ENCODE assay signal across 8 cellular contexts in the genomic region with DNA sequence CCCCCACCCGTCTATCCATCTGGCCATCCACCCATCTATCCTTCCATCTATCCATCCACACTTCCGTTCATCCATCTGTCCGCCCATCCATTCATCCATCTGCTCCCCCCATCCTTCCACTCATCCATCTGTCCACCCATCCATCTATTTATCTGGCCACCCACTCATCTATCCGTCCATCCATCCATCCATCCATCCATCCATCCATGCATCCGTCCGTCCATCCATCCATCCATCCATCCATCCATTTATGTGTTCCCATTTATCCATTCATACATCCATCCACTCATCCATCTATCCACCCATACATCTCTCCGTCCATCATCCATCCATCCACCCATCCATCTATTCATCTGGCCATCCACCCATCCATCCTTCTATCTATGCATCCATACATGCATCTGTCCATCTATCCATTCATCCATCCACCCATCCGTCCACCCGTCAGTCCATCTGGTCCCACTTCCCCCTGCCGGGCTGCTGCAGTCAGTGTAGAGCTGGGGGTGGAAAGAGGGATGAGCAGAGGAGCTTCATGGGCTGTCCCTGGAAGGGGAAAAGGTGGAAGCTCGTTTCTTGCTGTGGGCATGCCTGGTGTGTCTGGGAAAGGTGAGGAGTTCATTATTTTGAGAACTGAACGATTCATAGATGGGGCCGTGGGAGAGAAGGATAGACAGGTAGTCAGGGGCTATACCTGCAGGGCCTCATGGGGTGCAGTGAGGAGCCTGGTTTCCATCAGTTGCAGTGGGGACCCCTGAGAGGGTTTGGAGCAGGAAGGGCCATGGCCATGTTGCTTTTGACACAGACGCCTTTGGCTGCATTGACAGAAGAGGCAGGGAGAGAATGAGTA. TPM values are rescaled to one million over a fixed set of nuclear protein-coding genes. Genes with fewer than 3 reads are reported as not detected.
DNase-seq lines count a peak whose midpoint lies in the region; ATAC-seq, FAIRE-seq and TF ChIP-seq lines count a peak whose summit lies in the region.

No MANE protein-coding gene starts in this region.

- H3K4me3 ChIP-seq in cardiac muscle cell (peak overlapping the region; percentile 53), mesodermal cell (ENCODE audit: extremely low read depth, insufficient read depth, low read length, poor library complexity, severe bottlenecking) (peak overlapping the region; percentile 69)

- DNase-seq in cardiac muscle cell (ENCODE audit: low read depth in 1 of 2, low spot score in 1 of 2), result no peak
- no peak for DNase-seq in cardiac septum (ENCODE audit: low spot score)
- DNase-seq in MCF 10A (ENCODE audit: unreplicated experiment), result no peak
- no peak for DNase-seq in urothelium cell line (ENCODE audit: low spot score)
- no peak for DNase-seq in AG20443 (ENCODE audit: low spot score)

- POLR2A ChIA-PET in MCF 10A (lab: Yijun Ruan, JAX), result interaction anchor here (0.7 to 1.7 kb wide), 5 partner anchors 8 to 634 kb away, joined by 3 to 7 read pairs (median 6); partner anchors contain the start of genes CATSPERD, LONP1, RPL36 and SAFB

- H3K4me3 Mint-ChIP-seq in MCF 10A (ENCODE audit: unreplicated experiment), result peak overlapping the region; percentile 76

- H3K27ac Mint-ChIP-seq in MCF 10A (ENCODE audit: low read depth, unreplicated experiment), result peak overlapping the region; percentile 32

- peak; percentile 40 for FAIRE-seq in urothelium cell line (lab: Jason Lieb, UNC)

- H3K27me3 ChIP-seq in cardiac muscle cell, result no peaks in the 10 kb centered on the region

- intact Hi-C loops in cardiac septum (cut with DNase I), result loop anchor here (5.0 kb wide), 1 partner anchor 111 kb away; the partner anchor contains the start of gene DUS3L
- intact Hi-C loops in MCF 10A (cut with micrococcal nuclease), result no loop called here

- H3K9me3 Mint-ChIP-seq in MCF 10A (ENCODE audit: unreplicated experiment), result no peaks in the 10 kb centered on the region

- no peaks in the 10 kb centered on the region for H3K36me3 ChIP-seq in cardiac muscle cell
- H3K36me3 ChIP-seq in mesodermal cell (ENCODE audit: control insufficient read depth, insufficient read depth, low read length), result peaks cover 8% of the 10 kb centered on the region

- H3K4me1 ChIP-seq in cardiac muscle cell (ENCODE audit: low read depth), result peaks cover 5% of the 10 kb centered on the region
- no peaks in the 10 kb centered on the region for H3K4me1 ChIP-seq in mesodermal cell (ENCODE audit: control insufficient read depth, insufficient read depth, low read length, poor library complexity, severe bottlenecking)

- TF ChIP-seq CTCF in cardiac muscle cell (IDR thresholded peaks at IDR 0.05; ENCODE audit: low read depth, low read length) (no peak), MCF 10A (IDR thresholded peaks at IDR 0.05; ENCODE audit: unreplicated experiment) (no peak)

- no peaks in the 10 kb centered on the region for H3K36me3 Mint-ChIP-seq in MCF 10A (ENCODE audit: insufficient read depth, unreplicated experiment)

- peaks cover 26% of the 10 kb centered on the region for H3K4me1 Mint-ChIP-seq in MCF 10A (ENCODE audit: insufficient read depth, unreplicated experiment)

- ATAC-seq in HG03342 (IDR thresholded peaks at IDR 0.05; ENCODE audit: unreplicated experiment) (no peak), GM19452 (IDR thresholded peaks at IDR 0.05; ENCODE audit: unreplicated experiment) (no peak)

- CTCF ChIA-PET in MCF 10A (lab: Yijun Ruan, JAX), result no interaction called here

- H3K27ac ChIP-seq in cardiac muscle cell, result no peak overlapping the region
- no peak overlapping the region for H3K27ac ChIP-seq in mesodermal cell (ENCODE audit: low read depth, low read length, severe bottlenecking)

- no peaks in the 10 kb centered on the region for H3K9me3 ChIP-seq in cardiac muscle cell (ENCODE audit: low read depth)
- no peaks in the 10 kb centered on the region for H3K9me3 ChIP-seq in mesodermal cell (ENCODE audit: control insufficient read depth, low read length)

- no TSS peak for BruUV-seq in MCF 10A (replicated peaks; lab: Mats Ljungman, UMichigan)

- 89 to 91% methylated on average over 11 to 14 of the region's 14 CpGs for WGBS in mesodermal cell (ENCODE audit: insufficient coverage in 2 of 2), 2 experiments

- no peaks in the 10 kb centered on the region for H3K27me3 Mint-ChIP-seq in MCF 10A (ENCODE audit: insufficient read depth, unreplicated experiment)

RNA-seq across cellular contexts. Expression of gene HSD11B1L, which starts 0.8 kb away (rescaled TPM):
- total RNA-seq in cardiac muscle cell, result 62.5 and 80.5 TPM in 2 replicates
- polyA plus RNA-seq in cardiac muscle cell, result 60.1 and 61.9 TPM in 2 replicates
- total RNA-seq in cardiac septum, result 4.3 TPM
- 4.1 and 5.5 TPM in 2 replicates for total RNA-seq in MCF 10A (2022)
- 28.3 TPM for polyA plus RNA-seq in mesodermal cell (2013, experiment 1 of 2)
- 23.2 TPM for polyA plus RNA-seq in mesodermal cell (2013, experiment 2 of 2)

RNA-seq across cellular contexts. Expression of gene MICOS13, which starts 1.4 kb away (rescaled TPM):
- total RNA-seq in cardiac muscle cell, result 59.1 and 90.7 TPM in 2 replicates
- 134 and 173 TPM in 2 replicates for polyA plus RNA-seq in cardiac muscle cell
- total RNA-seq in cardiac septum, result 143 TPM
- 51.5 and 73.0 TPM in 2 replicates for total RNA-seq in MCF 10A (2022)
- polyA plus RNA-seq in mesodermal cell (2013, experiment 1 of 2), result 32.5 TPM
- polyA plus RNA-seq in mesodermal cell (2013, experiment 2 of 2), result 27.0 TPM

RNA-seq across cellular contexts. Expression of gene RPL36, which starts 8.4 kb away (rescaled TPM):
- 829 and 1,053 TPM in 2 replicates for total RNA-seq in cardiac muscle cell
- polyA plus RNA-seq in cardiac muscle cell, result 982 and 1,206 TPM in 2 replicates
- 337 TPM for total RNA-seq in cardiac septum
- 1,569 and 1,807 TPM in 2 replicates for total RNA-seq in MCF 10A (2022)
- polyA plus RNA-seq in mesodermal cell (2013, experiment 1 of 2), result 928 TPM
- polyA plus RNA-seq in mesodermal cell (2013, experiment 2 of 2), result 834 TPM

RNA-seq across cellular contexts. Expression of gene LONP1, which starts 38.3 kb away (rescaled TPM):
- total RNA-seq in cardiac muscle cell (125 and 151 TPM in 2 replicates), cardiac septum (70.8 TPM), MCF 10A (2022) (219 and 254 TPM in 2 replicates)
- polyA plus RNA-seq in cardiac muscle cell, result 110 TPM in 2 replicates
- 57.1 TPM for polyA plus RNA-seq in mesodermal cell (2013, experiment 1 of 2)
- polyA plus RNA-seq in mesodermal cell (2013, experiment 2 of 2), result 50.6 TPM

RNA-seq across cellular contexts. Expression of gene CATSPERD, which starts 38.8 kb away (rescaled TPM):
- total RNA-seq in cardiac muscle cell (0.11 TPM in 1 of 2 replicates, not detected in the other), cardiac septum (not detected), MCF 10A (2022) (not detected in 2 replicates)
- not detected in 2 replicates for polyA plus RNA-seq in cardiac muscle cell
- polyA plus RNA-seq in mesodermal cell (2013, experiment 1 of 2), result not detected
- polyA plus RNA-seq in mesodermal cell (2013, experiment 2 of 2), result not detected
